1 cellular context compared by ENCODE assay signal in the genomic region with DNA sequence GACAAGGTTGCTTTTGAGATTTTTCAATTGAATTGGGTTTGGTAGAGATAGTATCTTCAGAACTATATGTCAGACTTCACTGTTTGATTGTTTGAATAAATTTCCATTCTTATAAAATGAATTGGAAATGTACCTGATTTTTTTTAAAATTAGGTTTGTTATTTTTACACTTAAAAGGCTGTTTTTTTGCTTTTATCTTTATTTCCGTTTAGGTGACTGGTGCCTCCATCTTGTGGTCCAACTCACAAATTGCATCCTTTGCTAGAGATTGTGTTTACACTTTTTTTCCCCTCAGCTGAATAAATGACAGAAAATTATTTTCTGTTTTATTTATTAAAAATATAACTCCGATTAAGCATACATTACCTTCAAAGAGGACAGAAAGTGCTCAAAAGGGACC.
TF ChIP-seq lines count a peak whose summit lies in the region.

No MANE protein-coding gene starts in this region.

TF ChIP-seq in HCT116, 20 proteins besides CTCF, POLR2A, EP300 and RAD21 (continued from another document):
- TF ChIP-seq REST (IDR thresholded peaks at IDR 0.05; ENCODE audit: low read depth) (no peak), EZH2 (IDR thresholded peaks at IDR 0.05) (no peak), YY1 (IDR thresholded peaks at IDR 0.05; ENCODE audit: extremely low read depth, insufficient replicate concordance, low read depth, low read length) (no peak), FOSL1 (IDR thresholded peaks at IDR 0.05; ENCODE audit: low read depth) (no peak), TCF7L2 (IDR thresholded peaks at IDR 0.05; ENCODE audit: borderline replicate concordance, extremely low read depth, insufficient read depth, insufficient read length) (no peak), CEBPB (IDR thresholded peaks at IDR 0.05; ENCODE audit: low read depth) (no peak), ZFX (IDR thresholded peaks at IDR 0.05) (no peak), ELF1 (IDR thresholded peaks at IDR 0.05; ENCODE audit: borderline replicate concordance, low read depth) (no peak), SRF (IDR thresholded peaks at IDR 0.05; ENCODE audit: low read depth) (no peak), ZBTB33 (IDR thresholded peaks at IDR 0.05; ENCODE audit: extremely low read depth, insufficient replicate concordance, low read length) (no peak)
- TF ChIP-seq, protein P1, sequence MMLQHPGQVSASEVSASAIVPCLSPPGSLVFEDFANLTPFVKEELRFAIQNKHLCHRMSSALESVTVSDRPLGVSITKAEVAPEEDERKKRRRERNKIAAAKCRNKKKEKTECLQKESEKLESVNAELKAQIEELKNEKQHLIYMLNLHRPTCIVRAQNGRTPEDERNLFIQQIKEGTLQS (IDR thresholded peaks at IDR 0.05) = no peak
